8 cellular contexts compared by ENCODE assay signal in genomic region chr19:10748924-10749434, GRCh38. TPM values are rescaled to one million over a fixed set of nuclear protein-coding genes. Genes with fewer than 3 reads are reported as not detected.
DNase-seq lines count a peak whose midpoint lies in the region; ATAC-seq lines count a peak whose summit lies in the region.

No MANE protein-coding gene starts in this region.

- H3K27me3 Mint-ChIP-seq in memory B cell: no peaks in the 10 kb centered on the region

- H3K36me3 ChIP-seq in aorta (ENCODE audit: control insufficient read depth in 1 of 2, insufficient read depth in 2 of 2, low read length in 1 of 2): no peaks in the 10 kb centered on the region

- no peaks in the 10 kb centered on the region for H3K4me1 ChIP-seq in aorta (ENCODE audit: control insufficient read depth in 1 of 2, insufficient read depth in 2 of 2, low read length in 2 of 2)

- no peaks in the 10 kb centered on the region for H3K27me3 ChIP-seq in aorta (ENCODE audit: control insufficient read depth in 1 of 2, insufficient read depth in 2 of 2, low read length in 1 of 2)

- no peaks in the 10 kb centered on the region for H3K9me3 ChIP-seq in aorta (ENCODE audit: control insufficient read depth, low read length)

- H3K4me1 Mint-ChIP-seq in memory B cell: peaks cover 42% of the 10 kb centered on the region

- H3K27ac ChIP-seq in caudate nucleus (ENCODE audit: low read depth, low read length) (peak overlapping the region; percentile 20), aorta (ENCODE audit: low read depth in 1 of 2, low read length in 2 of 2) (peak overlapping the region in 1 of 2 donors; percentile 25)

- peak; percentile 97 for DNase-seq in DMS153 (lab: John Stamatoyannopoulos, UW)
- peak; percentile 56 for DNase-seq in NCI-H2107 treated with DMSO at 0.1 percent for 48 hours (lab: John Stamatoyannopoulos, UW; ENCODE audit: unreplicated experiment)
- peak in 22 of 61 donors; percentile 13 to 78 (median 29) for DNase-seq in caudate nucleus (lab: John Stamatoyannopoulos, UW)
- no peak for DNase-seq in memory B cell (ENCODE audit: low spot score in 2 of 2)
- DNase-seq in aorta: peak in 1 of 2 donors; percentile 67
- no peak for DNase-seq in HuH-7 (ENCODE audit: low spot score)
- no peak for DNase-seq in activated gamma-delta T cell (lab: John Stamatoyannopoulos, UW)
- no peak for DNase-seq in occipital lobe (lab: John Stamatoyannopoulos, UW)

- H3K27ac Mint-ChIP-seq in memory B cell: peak overlapping the region; percentile 68

- ATAC-seq in memory B cell (ENCODE audit: low read depth): no peak
- ATAC-seq in aorta (ENCODE audit: low FRiP score): peak; percentile 65

- H3K4me3 Mint-ChIP-seq in memory B cell: no peak overlapping the region

- intact Hi-C loops in aorta (cut with DNase I): no loop called here

- 28% methylated on average over 10 of the region's 10 CpGs for WGBS in aorta, 2 donors

- peaks cover 4% of the 10 kb centered on the region for H3K36me3 Mint-ChIP-seq in memory B cell

- no peak overlapping the region for H3K4me3 ChIP-seq in aorta (ENCODE audit: low read length in 2 of 2)

- no peaks in the 10 kb centered on the region for H3K9me3 Mint-ChIP-seq in memory B cell

RNA-seq across cellular contexts. Expression of gene DNM2, which starts 31.1 kb away (rescaled TPM):
- 100 to 1,000 TPM; 118 to 160 TPM for total RNA-seq in aorta
- 10 to 100 TPM; 51.7 to 89.7 TPM for polyA plus RNA-seq in aorta
- total RNA-seq in occipital lobe: 34.0 TPM

RNA-seq across cellular contexts. Expression of gene QTRT1, which starts 47.7 kb away (rescaled TPM):
- total RNA-seq in aorta: 10 to 100 TPM; 25.0 to 31.5 TPM
- polyA plus RNA-seq in aorta: 100 to 1,000 TPM in 1 of 2 donors, 10 to 100 TPM in 1; 54.2 to 243 TPM
- total RNA-seq in occipital lobe: 32.1 TPM

Comparison
In these comparisons a context has a peak if more than half of its experiments do, and no peak if none do; other contexts are left out.
1. DNase-seq: peak in DMS153 (single experiment) and NCI-H2107 treated with DMSO at 0.1 percent for 48 hours (single experiment); none in memory B cell (0 of 2), HuH-7 (single experiment), activated gamma-delta T cell (single experiment) and occipital lobe (single experiment).